Comparison of ENCODE assay signal across 10 cellular contexts in the genomic region with DNA sequence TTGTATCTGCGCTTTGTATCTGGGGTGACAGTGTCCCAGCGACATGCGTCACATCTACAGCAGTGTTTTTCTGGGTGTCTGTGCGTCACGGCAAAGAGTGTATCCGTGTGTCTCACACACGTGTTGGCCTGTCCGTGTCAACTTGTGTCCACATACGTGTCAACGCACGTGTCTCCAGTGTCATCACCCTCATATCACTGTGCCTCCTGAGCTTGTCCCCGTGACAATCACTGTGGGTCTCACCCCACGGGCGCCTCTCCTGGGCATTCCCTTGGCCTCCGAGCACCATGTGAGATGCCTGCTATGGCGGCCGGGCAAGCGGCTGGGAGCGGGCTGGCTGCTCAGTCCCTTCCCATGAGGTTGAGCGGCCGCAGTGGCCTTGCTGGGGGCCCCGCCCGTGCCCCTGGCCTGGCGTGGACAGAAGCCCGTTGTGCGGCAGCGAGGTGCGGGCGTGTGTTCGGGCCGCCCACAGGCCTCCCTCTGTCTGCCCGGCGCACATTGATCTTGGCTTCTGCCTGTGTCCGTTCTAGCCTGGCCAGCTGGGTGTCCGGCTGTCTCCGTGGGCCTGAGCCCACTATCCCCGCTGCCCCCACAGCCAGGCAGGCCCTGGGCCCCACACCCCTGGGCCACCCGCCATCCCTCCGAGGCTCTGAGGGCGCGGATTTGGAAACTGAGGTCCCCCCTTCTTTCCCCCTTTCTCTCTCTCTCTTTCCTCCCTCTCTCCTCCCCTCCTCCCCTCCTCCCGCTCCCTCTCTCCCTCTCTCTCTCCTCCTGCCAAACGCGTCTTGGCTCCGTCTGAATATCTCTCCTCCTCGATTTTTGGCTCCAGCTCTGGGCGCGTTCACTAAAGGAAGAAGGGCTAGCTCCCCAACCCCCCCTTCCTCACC. TPM values are rescaled to one million over a fixed set of nuclear protein-coding genes. Genes with fewer than 3 reads are reported as not detected.
DNase-seq lines count a peak whose midpoint lies in the region; ATAC-seq and TF ChIP-seq lines count a peak whose summit lies in the region.
"Had no signal": no experiment of that assay in that cellular context is flagged by ENCODE, and none has a peak within 500 bp of the region (broad histone marks: within the 10 kb centered on the region; RNA-seq: fewer than 3 reads in every experiment).

No MANE protein-coding gene starts in this region.

- TF ChIP-seq EP300 in suprapubic skin (IDR thresholded peaks at IDR 0.05) = no peak

- no peak overlapping the region for H3K27ac Mint-ChIP-seq in activated naive CD4-positive, alpha-beta T cell treated with anti-CD3 and anti-CD28 coated beads, Interleukin-2, amount 50 U/mL, for 72 hours

- no peak for ATAC-seq in activated naive CD4-positive, alpha-beta T cell treated with anti-CD3 and anti-CD28 coated beads, Interleukin-2, amount 50 U/mL, for 72 hours
- no peak for ATAC-seq in HG02970 (IDR thresholded peaks at IDR 0.05; ENCODE audit: low FRiP score, unreplicated experiment)
- ATAC-seq in GM21717 (IDR thresholded peaks at IDR 0.05; ENCODE audit: unreplicated experiment) = no peak

- H3K4me1 ChIP-seq in esophagus squamous epithelium (peaks cover 59 to 100% (median 88%) of the 10 kb centered on the region in 3 donors), suprapubic skin (peaks cover 100% of the 10 kb centered on the region)

- H3K4me3 ChIP-seq in esophagus squamous epithelium = peak overlapping the region; percentile 23 to 64 (median 41)
- peak overlapping the region; percentile 42 for H3K4me3 ChIP-seq in suprapubic skin

- TF ChIP-seq CTCF in esophagus squamous epithelium (IDR thresholded peaks at IDR 0.05) (no peak), suprapubic skin (IDR thresholded peaks at IDR 0.05) (no peak)

- H3K36me3 ChIP-seq in esophagus squamous epithelium (no peaks in the 10 kb centered on the region), suprapubic skin (no peaks in the 10 kb centered on the region)

- H3K9me3 ChIP-seq in esophagus squamous epithelium = no peaks in the 10 kb centered on the region
- H3K9me3 ChIP-seq in suprapubic skin = no peaks in the 10 kb centered on the region

- no peaks in the 10 kb centered on the region for H3K36me3 Mint-ChIP-seq in activated naive CD4-positive, alpha-beta T cell treated with anti-CD3 and anti-CD28 coated beads, Interleukin-2, amount 50 U/mL, for 72 hours

- H3K9me3 Mint-ChIP-seq in activated naive CD4-positive, alpha-beta T cell treated with anti-CD3 and anti-CD28 coated beads, Interleukin-2, amount 50 U/mL, for 72 hours = no peaks in the 10 kb centered on the region

- no peak for TF ChIP-seq POLR2A in esophagus squamous epithelium (IDR thresholded peaks at IDR 0.05)
- TF ChIP-seq POLR2A in suprapubic skin (IDR thresholded peaks at IDR 0.05) = peak in 1 of 2 donors; percentile 38

- 26 to 58% methylated on average over 11 to 28 of the region's 48 CpGs for WGBS in esophagus squamous epithelium, 2 donors
- WGBS in suprapubic skin = 23% methylated on average over 26 of the region's 48 CpGs

- intact Hi-C loops in esophagus squamous epithelium (cut with DNase I) = no loop called here

- H3K27ac ChIP-seq in esophagus squamous epithelium = peak overlapping the region; percentile 91 to 98 (median 94)
- H3K27ac ChIP-seq in suprapubic skin = peak overlapping the region; percentile 97

- no peaks in the 10 kb centered on the region for H3K27me3 ChIP-seq in esophagus squamous epithelium
- no peaks in the 10 kb centered on the region for H3K27me3 ChIP-seq in suprapubic skin

- peak; percentile 91 to 92 for DNase-seq in NCI-H446 (lab: John Stamatoyannopoulos, UW)
- DNase-seq in esophagus squamous epithelium (lab: John Stamatoyannopoulos, UW) = no peak
- peak; percentile 92 for DNase-seq in midbrain (lab: John Stamatoyannopoulos, UW)
- peak in 1 of 2 donors; percentile 90 for DNase-seq in suprapubic skin (ENCODE audit: low spot score in 2 of 2)
- DNase-seq in activated naive CD4-positive, alpha-beta T cell treated with anti-CD3 and anti-CD28 coated beads, Interleukin-2, amount 50 U/mL, for 72 hours (ENCODE audit: low spot score in 2 of 2) = no peak
- DNase-seq in activated CD4-positive, alpha-beta T cell treated with anti-CD3 and anti-CD28 coated beads, Interleukin-2, amount 50 U/mL, for 1 hour = no peak
- DNase-seq: activated CD8-positive, alpha-beta memory T cell treated with anti-CD3 and anti-CD28 coated beads, Interleukin-2, amount 50 U/mL, for 48 hours; T-helper 1 cell had no signal

RNA-seq across cellular contexts. Expression of a gene that starts 6.5 kb away (rescaled TPM):
- total RNA-seq in esophagus squamous epithelium (10 to 100 TPM; 32.3 to 81.2 (median 51.6) TPM), suprapubic skin (100 to 1,000 TPM; 126 to 223 (median 176) TPM)
- 1 to 10 TPM; 1.8 to 5.4 TPM for total RNA-seq in activated naive CD4-positive, alpha-beta T cell treated with anti-CD3 and anti-CD28 coated beads, Interleukin-2, amount 50 U/mL, for 72 hours

RNA-seq across cellular contexts. Expression of a gene that starts 32.4 kb away (rescaled TPM):
- total RNA-seq in esophagus squamous epithelium (not detected), suprapubic skin (not detected)
- total RNA-seq in activated naive CD4-positive, alpha-beta T cell treated with anti-CD3 and anti-CD28 coated beads, Interleukin-2, amount 50 U/mL, for 72 hours = 1 to 10 TPM in 1 of 2 donors, under 1 TPM in 1; 0.31 to 1.3 TPM

RNA-seq across cellular contexts. Expression of a gene that starts 44.7 kb away (rescaled TPM):
- total RNA-seq in esophagus squamous epithelium = 10 to 100 TPM; 34.4 to 59.7 (median 44.9) TPM
- total RNA-seq in suprapubic skin = 10 to 100 TPM; 20.4 to 31.0 (median 24.8) TPM
- 10 to 100 TPM in 1 of 2 donors, 1 to 10 TPM in 1; 7.7 to 26.7 TPM for total RNA-seq in activated naive CD4-positive, alpha-beta T cell treated with anti-CD3 and anti-CD28 coated beads, Interleukin-2, amount 50 U/mL, for 72 hours

RNA-seq across cellular contexts. Expression of a gene that starts 56.1 kb away (rescaled TPM):
- total RNA-seq in esophagus squamous epithelium (10 to 100 TPM; 67.7 to 87.4 (median 82.4) TPM), suprapubic skin (100 to 1,000 TPM in 3 of 4 donors, 10 to 100 TPM in 1; 95.4 to 120 (median 109) TPM)
- 100 to 1,000 TPM; 146 to 207 TPM for total RNA-seq in activated naive CD4-positive, alpha-beta T cell treated with anti-CD3 and anti-CD28 coated beads, Interleukin-2, amount 50 U/mL, for 72 hours

Comparison
In these comparisons a context has a peak if more than half of its experiments do, and no peak if none do; other contexts are left out.
1. DNase-seq: peak in NCI-H446 (2 of 2) and midbrain (single experiment); none in esophagus squamous epithelium (single experiment), activated naive CD4-positive, alpha-beta T cell treated with anti-CD3 and anti-CD28 coated beads, Interleukin-2, amount 50 U/mL, for 72 hours (0 of 2) and activated CD4-positive, alpha-beta T cell treated with anti-CD3 and anti-CD28 coated beads, Interleukin-2, amount 50 U/mL, for 1 hour (single experiment).
2. RNA of a gene that starts 6.5 kb away (total RNA-seq): 126 to 223 TPM in suprapubic skin and 32.3 to 81.2 TPM in esophagus squamous epithelium; 1.8 to 5.4 TPM in activated naive CD4-positive, alpha-beta T cell treated with anti-CD3 and anti-CD28 coated beads, Interleukin-2, amount 50 U/mL, for 72 hours; every median in the first group is over 4 times any median in the second.